24 cellular contexts compared by ENCODE assay signal in the genomic region with DNA sequence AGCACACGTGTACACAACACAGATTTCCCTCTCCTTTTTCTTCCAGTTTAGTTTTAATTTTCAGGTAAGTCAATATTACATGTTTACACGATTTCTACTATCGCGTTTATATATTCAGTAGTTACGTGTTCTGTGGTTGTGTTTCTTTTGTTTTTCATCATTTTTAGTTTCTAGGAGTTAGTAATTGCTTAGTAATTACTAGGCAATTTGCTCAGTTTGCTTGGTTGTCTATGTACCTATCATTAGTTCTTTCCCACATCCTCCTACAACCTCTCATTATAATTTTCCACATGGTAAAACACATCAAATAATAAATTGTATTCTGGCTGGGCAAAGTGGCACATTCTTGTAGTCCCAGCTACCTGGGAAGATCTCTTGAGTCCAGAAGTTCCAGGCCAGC. TPM values are rescaled to one million over a fixed set of nuclear protein-coding genes. Genes with fewer than 3 reads are reported as not detected.
"Had no signal": no experiment of that assay in that cellular context is flagged by ENCODE, and none has a peak within 500 bp of the region (broad histone marks: within the 10 kb centered on the region; RNA-seq: fewer than 3 reads in every experiment).

No MANE protein-coding gene starts in this region.

- ATAC-seq: HepG2, T-cell had no signal

- H3K27ac Mint-ChIP-seq: T-cell had no signal

- H3K4me1 Mint-ChIP-seq: T-cell had no signal

- DNase-seq: IMR-90, Karpas-422, KG1, MG63, NCI-H1092, NCI-H1105 treated with DMSO at 0.1 percent for 48 hours, NCI-H1436 treated with DMSO at 0.1 percent for 48 hours, NCI-H1694, NCI-H187 treated with DMSO at 0.1 percent for 48 hours, NCI-H2029 treated with DMSO at 0.1 percent for 48 hours, NCI-H2171 treated with DMSO at 0.1 percent for 48 hours, NCI-H345, NCI-H446 treated with DMSO at 0.1 percent for 48 hours, NCI-H510A treated with DMSO at 0.1 percent for 48 hours, NCI-H526, NCI-H82, Right ventricle myocardium superior, RPMI8226, SK-N-SH, SW 1271, T-cell had no signal

- H3K4me3 Mint-ChIP-seq: T-cell had no signal

RNA-seq across cellular contexts. Expression of gene GUCY2D, which starts 24.6 kb away (rescaled TPM):
- total RNA-seq: HepG2, HT1080, IMR-90, Right ventricle myocardium superior, SK-MEL-5 had no signal
